7 cellular contexts compared by ENCODE assay signal in genomic region chr7:151051108-151051507, GRCh38. TPM values are rescaled to one million over a fixed set of nuclear protein-coding genes. Genes with fewer than 3 reads are reported as not detected.
A peak's percentile ranks its signal among the peaks of the same experiment; 100 is the strongest.
DNase-seq lines count a peak whose midpoint lies in the region; ATAC-seq and TF ChIP-seq lines count a peak whose summit lies in the region.

No MANE protein-coding gene starts in this region.

- H3K4me3 Mint-ChIP-seq in activated T-helper 17 cell treated with anti-CD3 and anti-CD28 coated beads, Interleukin-2, amount 50 U/mL, for 72 hours: no peak overlapping the region

- DNase-seq in NCI-H460 (ENCODE audit: extremely low read depth, low read depth) (peak; percentile 38), foreskin melanocyte (peak; percentile 71), pulmonary artery endothelial cell (ENCODE audit: low read depth, low spot score) (peak; percentile 30), SJCRH30 (no peak), GM10266 (ENCODE audit: extremely low spot score) (no peak), inferior parietal cortex (ENCODE audit: extremely low spot score) (no peak)

- H3K4me3 ChIP-seq in SJCRH30: no peak overlapping the region

- H3K9me3 ChIP-seq in SJCRH30 (replicated peaks): no peaks in the 10 kb centered on the region

- no peaks in the 10 kb centered on the region for H3K27me3 ChIP-seq in SJCRH30

- no peaks in the 10 kb centered on the region for H3K36me3 Mint-ChIP-seq in activated T-helper 17 cell treated with anti-CD3 and anti-CD28 coated beads, Interleukin-2, amount 50 U/mL, for 72 hours (ENCODE audit: low read depth)

- H3K4me1 Mint-ChIP-seq in activated T-helper 17 cell treated with anti-CD3 and anti-CD28 coated beads, Interleukin-2, amount 50 U/mL, for 72 hours: peaks cover 3% of the 10 kb centered on the region

- peaks cover 36% of the 10 kb centered on the region for H3K4me1 ChIP-seq in SJCRH30

- ATAC-seq in activated T-helper 17 cell treated with anti-CD3 and anti-CD28 coated beads, Interleukin-2, amount 50 U/mL, for 72 hours (replicated peaks): peak; percentile 67

- no peaks in the 10 kb centered on the region for H3K9me3 Mint-ChIP-seq in activated T-helper 17 cell treated with anti-CD3 and anti-CD28 coated beads, Interleukin-2, amount 50 U/mL, for 72 hours

- H3K36me3 ChIP-seq in SJCRH30: no peaks in the 10 kb centered on the region

- H3K27me3 Mint-ChIP-seq in activated T-helper 17 cell treated with anti-CD3 and anti-CD28 coated beads, Interleukin-2, amount 50 U/mL, for 72 hours: no peaks in the 10 kb centered on the region

- H3K27ac Mint-ChIP-seq in activated T-helper 17 cell treated with anti-CD3 and anti-CD28 coated beads, Interleukin-2, amount 50 U/mL, for 72 hours: no peak overlapping the region

- no peak for TF ChIP-seq CTCF in GM10266 (IDR thresholded peaks at IDR 0.05; ENCODE audit: control insufficient read depth, insufficient read depth, low read depth, missing control alignments)

- H3K27ac ChIP-seq in SJCRH30: no peak overlapping the region

RNA-seq across cellular contexts. Expression of gene ASIC3, which starts 2.8 kb away (rescaled TPM):
- total RNA-seq in NCI-H460 (2014; rRNA removed; shearing (Covaris generic)): 1.1 and 2.0 TPM in 2 replicates
- 3.5 and 6.6 TPM in 2 replicates for polyA plus RNA-seq in NCI-H460 (2014; cell fraction: nucleus; rRNA removed)
- total RNA-seq in activated T-helper 17 cell treated with anti-CD3 and anti-CD28 coated beads, Interleukin-2, amount 50 U/mL, for 72 hours: 1 to 10 TPM; 9.0 to 9.7 TPM
- total RNA-seq in pulmonary artery endothelial cell: 0.07 TPM in 2 replicates
- 1.3 and 1.5 TPM in 2 replicates for total RNA-seq in SJCRH30 (2014; rRNA removed; shearing (Covaris generic))

RNA-seq across cellular contexts. Expression of gene CDK5, which starts 6.6 kb away (rescaled TPM):
- 10.8 and 13.1 TPM in 2 replicates for total RNA-seq in NCI-H460 (2014; rRNA removed; shearing (Covaris generic))
- polyA plus RNA-seq in NCI-H460 (2014; cell fraction: nucleus; rRNA removed): 10.8 and 15.3 TPM in 2 replicates
- 10 to 100 TPM in 1 of 2 donors, 1 to 10 TPM in 1; 9.0 to 23.4 TPM for total RNA-seq in activated T-helper 17 cell treated with anti-CD3 and anti-CD28 coated beads, Interleukin-2, amount 50 U/mL, for 72 hours
- 18.2 and 19.1 TPM in 2 replicates for total RNA-seq in pulmonary artery endothelial cell
- 34.3 and 39.2 TPM in 2 replicates for total RNA-seq in SJCRH30 (2014; rRNA removed; shearing (Covaris generic))

RNA-seq across cellular contexts. Expression of gene SLC4A2, which starts 8.3 kb away (rescaled TPM):
- total RNA-seq in NCI-H460 (2014; rRNA removed; shearing (Covaris generic)): 199 and 223 TPM in 2 replicates
- 313 and 434 TPM in 2 replicates for polyA plus RNA-seq in NCI-H460 (2014; cell fraction: nucleus; rRNA removed)
- 100 to 1,000 TPM; 114 to 135 TPM for total RNA-seq in activated T-helper 17 cell treated with anti-CD3 and anti-CD28 coated beads, Interleukin-2, amount 50 U/mL, for 72 hours
- 64.6 and 79.7 TPM in 2 replicates for total RNA-seq in pulmonary artery endothelial cell
- 129 and 132 TPM in 2 replicates for total RNA-seq in SJCRH30 (2014; rRNA removed; shearing (Covaris generic))

RNA-seq across cellular contexts. Expression of gene ABCB8, which starts 22.9 kb away (rescaled TPM):
- 26.8 and 32.7 TPM in 2 replicates for total RNA-seq in NCI-H460 (2014; rRNA removed; shearing (Covaris generic))
- polyA plus RNA-seq in NCI-H460 (2014; cell fraction: nucleus; rRNA removed): 83.2 and 89.5 TPM in 2 replicates
- 10 to 100 TPM; 36.4 to 52.0 TPM for total RNA-seq in activated T-helper 17 cell treated with anti-CD3 and anti-CD28 coated beads, Interleukin-2, amount 50 U/mL, for 72 hours
- total RNA-seq in pulmonary artery endothelial cell: 26.4 and 37.9 TPM in 2 replicates
- total RNA-seq in SJCRH30 (2014; rRNA removed; shearing (Covaris generic)): 20.8 and 22.3 TPM in 2 replicates

RNA-seq across cellular contexts. Expression of gene ATG9B, which starts 26.8 kb away (rescaled TPM):
- 0.25 TPM in 1 of 2 replicates, not detected in the other for total RNA-seq in NCI-H460 (2014; rRNA removed; shearing (Covaris generic))
- polyA plus RNA-seq in NCI-H460 (2014; cell fraction: nucleus; rRNA removed): 1.5 and 1.6 TPM in 2 replicates
- total RNA-seq in activated T-helper 17 cell treated with anti-CD3 and anti-CD28 coated beads, Interleukin-2, amount 50 U/mL, for 72 hours: 10 to 100 TPM in 1 of 2 donors, 1 to 10 TPM in 1; 2.9 to 18.2 TPM
- under 0.01 TPM in 1 of 2 replicates, not detected in the other for total RNA-seq in pulmonary artery endothelial cell
- total RNA-seq in SJCRH30 (2014; rRNA removed; shearing (Covaris generic)): 0.08 TPM in 1 of 2 replicates, not detected in the other

Comparison
In these comparisons a context has a peak if more than half of its experiments do, and no peak if none do; other contexts are left out.
1. DNase-seq: peak in NCI-H460 (single experiment), foreskin melanocyte (single experiment) and pulmonary artery endothelial cell (single experiment); none in SJCRH30 (0 of 2), GM10266 (single experiment) and inferior parietal cortex (single experiment).